ENCODE assay signal across 7 cellular contexts in genomic region chr11:62905927-62906531, GRCh38. TPM values are rescaled to one million over a fixed set of nuclear protein-coding genes. Genes with fewer than 3 reads are reported as not detected.
A peak's percentile ranks its signal among the peaks of the same experiment; 100 is the strongest.
DNase-seq lines count a peak whose midpoint lies in the region; FAIRE-seq and TF ChIP-seq lines count a peak whose summit lies in the region.

No MANE protein-coding gene starts in this region.

- TF ChIP-seq EP300 in ovary (IDR thresholded peaks at IDR 0.05) = no peak

- TF ChIP-seq POLR2A in ovary (IDR thresholded peaks at IDR 0.05) = no peak

- H3K27ac ChIP-seq in ovary = peak overlapping the region in 1 of 2 donors; percentile 61
- no peak overlapping the region for H3K27ac ChIP-seq in tibial artery

- no peaks in the 10 kb centered on the region for H3K9me3 ChIP-seq in ovary
- H3K9me3 ChIP-seq in tibial artery = no peaks in the 10 kb centered on the region

- H3K36me3 ChIP-seq in ovary (no peaks in the 10 kb centered on the region), tibial artery (no peaks in the 10 kb centered on the region)

- no peak for FAIRE-seq in frontal cortex (lab: Jason Lieb, UNC)

- peak; percentile 73 for DNase-seq in LoVo (ENCODE audit: low spot score)
- DNase-seq in SHP77 treated with DMSO at 0.1 percent for 48 hours (lab: John Stamatoyannopoulos, UW) = peak; percentile 23
- peak; percentile 61 for DNase-seq in activated effector memory CD4-positive, alpha-beta T cell treated with Interleukin-2 at 50 U/mL for 16 hours
- DNase-seq in frontal cortex (ENCODE audit: low spot score in 2 of 2) = peak; percentile 62 to 80
- DNase-seq in ovary = peak; percentile 70 to 89 (median 85)
- DNase-seq in tibial artery = peak; percentile 79 to 88

- H3K4me1 ChIP-seq in ovary (ENCODE audit: insufficient read depth) (no peaks in the 10 kb centered on the region), tibial artery (peaks cover 0 to 19% (median 15%) of the 10 kb centered on the region in 4 donors)

- 15 to 18% (median 16%) methylated on average over 14 of the region's 14 CpGs for WGBS in ovary, 3 donors

- TF ChIP-seq CTCF in GM12874 (IDR thresholded peaks at IDR 0.05; ENCODE audit: insufficient read depth, low read depth, low read length) (peak; percentile 99), ovary (IDR thresholded peaks at IDR 0.05) (peak; percentile 93 to 96 (median 94)), tibial artery (IDR thresholded peaks at IDR 0.05) (peak; percentile 96 to 99)

- no peak overlapping the region for H3K4me3 ChIP-seq in ovary
- H3K4me3 ChIP-seq in tibial artery = no peak overlapping the region

- intact Hi-C loops in ovary (cut with DNase I) (loop anchor here (1.0 to 2.0 kb wide), 2 partner anchors 117 kb away; no protein-coding TSS in a partner anchor), tibial artery (cut with DNase I; ENCODE audit: low total_unique reads) (loop anchor here (2.0 to 10.0 kb wide), 2 partner anchors 117 to 309 kb away; no protein-coding TSS in a partner anchor)

- no peaks in the 10 kb centered on the region for H3K27me3 ChIP-seq in ovary
- no peaks in the 10 kb centered on the region for H3K27me3 ChIP-seq in tibial artery

RNA-seq across cellular contexts. Expression of gene CHRM1, which starts 15.1 kb away (rescaled TPM):
- total RNA-seq in frontal cortex (14.3 TPM), ovary (not detected)
- polyA plus RNA-seq in ovary = not detected

RNA-seq across cellular contexts. Expression of gene SLC3A2, which starts 25.3 kb away (rescaled TPM):
- 109 TPM for total RNA-seq in frontal cortex
- 100 to 1,000 TPM in 3 of 7 donors, 10 to 100 TPM in 4; 69.0 to 430 (median 97.7) TPM for total RNA-seq in ovary
- polyA plus RNA-seq in ovary = 100 to 1,000 TPM in 1 of 2 donors, 10 to 100 TPM in 1; 90.0 to 126 TPM

Comparison
In these comparisons a context has a peak if more than half of its experiments do, and no peak if none do; other contexts are left out.
1. DNase-seq: peak in every context shown above with its lines; median percentile 85 in ovary; 84 in tibial artery; 73 in LoVo; 71 in frontal cortex; 61 in activated effector memory CD4-positive, alpha-beta T cell treated with Interleukin-2 at 50 U/mL for 16 hours; 23 in SHP77 treated with DMSO at 0.1 percent for 48 hours.
2. RNA of gene CHRM1, which starts 15.1 kb away (total RNA-seq): 14.3 TPM in frontal cortex (single experiment); not detected in ovary; every median in the first group is over 10 times any median in the second.
3. Peak in every context shown above with its lines, with median percentiles within 50 percentile points of each other: CTCF ChIP-seq.